ENCODE assay signal across 8 cellular contexts in the genomic region with DNA sequence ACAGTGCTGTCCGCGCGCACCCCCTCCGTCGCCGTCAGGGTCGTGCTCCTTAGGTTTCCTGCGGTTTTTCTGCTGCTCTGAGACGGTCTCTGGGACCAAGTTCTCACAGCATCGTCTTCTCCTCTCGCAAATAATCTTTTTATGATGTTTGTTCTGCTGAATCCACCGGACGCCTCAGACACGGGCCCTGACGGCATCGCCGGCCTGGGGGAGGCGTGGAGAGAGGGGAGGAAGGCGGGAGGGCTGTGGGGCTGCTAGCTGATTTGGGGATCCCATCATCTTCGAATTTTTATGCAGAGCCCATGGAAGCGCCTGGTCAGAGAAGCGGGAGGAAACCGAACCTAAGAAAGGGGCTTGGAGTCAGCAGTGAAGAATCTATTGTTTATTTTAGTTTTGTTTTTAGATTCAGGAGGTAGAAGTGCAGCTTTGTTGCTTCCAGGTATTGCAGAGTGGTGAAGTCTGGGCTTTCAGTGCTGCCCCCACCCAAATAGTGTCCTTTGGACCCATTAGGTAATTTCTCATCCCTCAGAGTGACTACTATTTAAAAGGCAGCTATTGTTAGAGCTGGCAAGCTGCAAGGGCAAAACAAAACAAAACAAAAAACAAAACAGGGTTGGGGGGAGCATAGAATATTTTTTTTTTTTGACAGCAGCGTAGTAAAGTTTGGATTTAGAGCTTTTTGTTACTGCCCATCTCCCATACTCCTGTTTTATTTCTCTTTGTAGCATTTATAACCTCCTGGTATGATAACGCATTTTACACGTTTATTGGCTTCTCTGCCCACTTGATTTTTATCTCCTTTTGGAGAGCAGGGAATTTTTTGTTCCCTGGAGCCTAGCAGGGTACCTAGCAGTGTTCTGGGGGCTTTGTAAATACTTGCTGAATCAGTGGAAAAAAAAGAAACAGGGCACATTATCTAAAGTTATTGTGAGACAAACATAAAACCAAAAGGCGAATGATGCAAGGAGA.
DNase-seq lines count a peak whose midpoint lies in the region; ATAC-seq and TF ChIP-seq lines count a peak whose summit lies in the region.

No MANE protein-coding gene starts in this region.

- H3K9me3 ChIP-seq in CD4-positive, CD25-positive, alpha-beta regulatory T cell (ENCODE audit: control insufficient read depth in 2 of 2, low read length in 2 of 2): no peaks in the 10 kb centered on the region
- no peaks in the 10 kb centered on the region for H3K9me3 ChIP-seq in ovary

- peaks cover 17 to 38% (median 23%) of the 10 kb centered on the region in 4 donors for H3K4me1 Mint-ChIP-seq in CD4-positive, CD25-positive, alpha-beta regulatory T cell
- H3K4me1 Mint-ChIP-seq in activated CD8-positive, alpha-beta T cell treated with anti-CD3 and anti-CD28 coated beads for 36 hours (ENCODE audit: low read depth): peaks cover 47% of the 10 kb centered on the region

- peak; percentile 2 to 8 for ATAC-seq in CD4-positive, CD25-positive, alpha-beta regulatory T cell (ENCODE audit: low read depth in 2 of 2)
- ATAC-seq in GM19324 (IDR thresholded peaks at IDR 0.05; ENCODE audit: low FRiP score, unreplicated experiment): peak; percentile 15
- ATAC-seq in HG03280 (IDR thresholded peaks at IDR 0.05; ENCODE audit: unreplicated experiment): peak; percentile 25
- ATAC-seq in activated CD8-positive, alpha-beta T cell treated with anti-CD3 and anti-CD28 coated beads for 36 hours: peak; percentile 14

- TF ChIP-seq POLR2A in ovary (IDR thresholded peaks at IDR 0.05): no peak

- 6 to 9% (median 8%) methylated on average over 27 of the region's 27 CpGs for WGBS in ovary, 3 donors

- peak overlapping the region; percentile 96 to 97 (median 96) for H3K27ac Mint-ChIP-seq in CD4-positive, CD25-positive, alpha-beta regulatory T cell
- H3K27ac Mint-ChIP-seq in activated CD8-positive, alpha-beta T cell treated with anti-CD3 and anti-CD28 coated beads for 36 hours: peak overlapping the region; percentile 95

- TF ChIP-seq EP300 in ovary (IDR thresholded peaks at IDR 0.05): no peak

- no peaks in the 10 kb centered on the region for H3K36me3 ChIP-seq in CD4-positive, CD25-positive, alpha-beta regulatory T cell (ENCODE audit: control insufficient read depth, insufficient read depth, low read length)
- no peaks in the 10 kb centered on the region for H3K36me3 ChIP-seq in ovary

- CTCF ChIA-PET in activated CD8-positive, alpha-beta T cell treated with anti-CD3 and anti-CD28 coated beads for 36 hours (lab: Charles Lee): interaction anchor here (0.9 to 1.1 kb wide), 2 partner anchors 552 to 851 kb away, joined by 3 read pairs; no protein-coding TSS in a partner anchor

- peaks cover 22% of the 10 kb centered on the region for H3K4me1 ChIP-seq in CD4-positive, CD25-positive, alpha-beta regulatory T cell (ENCODE audit: control insufficient read depth, insufficient read depth, low read length, poor library complexity, severe bottlenecking)
- H3K4me1 ChIP-seq in ovary (ENCODE audit: insufficient read depth): peaks cover 5% of the 10 kb centered on the region

- peak in 1 of 3 donors; percentile 58 for DNase-seq in CD4-positive, CD25-positive, alpha-beta regulatory T cell
- DNase-seq in activated CD8-positive, alpha-beta T cell treated with anti-CD3 and anti-CD28 coated beads for 36 hours: peak; percentile 44
- DNase-seq in foreskin fibroblast: peak in 1 of 2 donors; percentile 58
- peak in 4 of 5 donors; percentile 55 to 70 (median 61) for DNase-seq in ovary
- DNase-seq in COLO668 (lab: John Stamatoyannopoulos, UW; ENCODE audit: unreplicated experiment): no peak
- DNase-seq in SIG-M5 (lab: John Stamatoyannopoulos, UW): no peak

- H3K4me3 Mint-ChIP-seq in CD4-positive, CD25-positive, alpha-beta regulatory T cell: peak overlapping the region; percentile 90 to 96 (median 95)
- H3K4me3 Mint-ChIP-seq in activated CD8-positive, alpha-beta T cell treated with anti-CD3 and anti-CD28 coated beads for 36 hours: peak overlapping the region; percentile 88

- H3K4me3 ChIP-seq in CD4-positive, CD25-positive, alpha-beta regulatory T cell (ENCODE audit: low read depth, low read length): peak overlapping the region; percentile 75
- H3K4me3 ChIP-seq in foreskin fibroblast (ENCODE audit: low read depth in 1 of 2, low read length in 2 of 2) (peak overlapping the region; percentile 64 to 75), ovary (peak overlapping the region; percentile 74)

- H3K27ac ChIP-seq in CD4-positive, CD25-positive, alpha-beta regulatory T cell (ENCODE audit: insufficient read depth, low read length, poor library complexity, severe bottlenecking): peak overlapping the region; percentile 87
- peak overlapping the region; percentile 79 to 96 for H3K27ac ChIP-seq in ovary

- intact Hi-C loops in activated CD8-positive, alpha-beta T cell treated with anti-CD3 and anti-CD28 coated beads for 36 hours (cut with micrococcal nuclease): loop anchor here (5.0 to 10.0 kb wide), 3 partner anchors 73 to 433 kb away; a partner anchor contains a TSS
- intact Hi-C loops in ovary (cut with DNase I): loop anchor here (5.0 to 10.0 kb wide), 4 partner anchors 93 to 433 kb away; a partner anchor contains a TSS

- POLR2A ChIA-PET in activated CD8-positive, alpha-beta T cell treated with anti-CD3 and anti-CD28 coated beads for 36 hours (lab: Charles Lee): interaction anchor here (0.7 to 3.2 kb wide), 11 partner anchors 8 to 147 kb away, joined by 3 to 15 read pairs (median 4); a partner anchor contains a TSS

- peaks cover 18% of the 10 kb centered on the region for H3K27me3 Mint-ChIP-seq in CD4-positive, CD25-positive, alpha-beta regulatory T cell
- no peaks in the 10 kb centered on the region for H3K27me3 Mint-ChIP-seq in activated CD8-positive, alpha-beta T cell treated with anti-CD3 and anti-CD28 coated beads for 36 hours

- peaks cover 0 to 3% (median 0%) of the 10 kb centered on the region in 7 donors for H3K9me3 Mint-ChIP-seq in CD4-positive, CD25-positive, alpha-beta regulatory T cell
- no peaks in the 10 kb centered on the region for H3K9me3 Mint-ChIP-seq in activated CD8-positive, alpha-beta T cell treated with anti-CD3 and anti-CD28 coated beads for 36 hours

- no peak for TF ChIP-seq CTCF in activated CD8-positive, alpha-beta T cell treated with anti-CD3 and anti-CD28 coated beads for 36 hours (IDR thresholded peaks at IDR 0.05)
- TF ChIP-seq CTCF in foreskin fibroblast (IDR thresholded peaks at IDR 0.05; ENCODE audit: low read depth, low read length) (no peak), ovary (IDR thresholded peaks at IDR 0.05) (no peak)

- H3K36me3 Mint-ChIP-seq in CD4-positive, CD25-positive, alpha-beta regulatory T cell: no peaks in the 10 kb centered on the region
- peaks cover 2% of the 10 kb centered on the region for H3K36me3 Mint-ChIP-seq in activated CD8-positive, alpha-beta T cell treated with anti-CD3 and anti-CD28 coated beads for 36 hours (ENCODE audit: low read depth)

- no peaks in the 10 kb centered on the region for H3K27me3 ChIP-seq in CD4-positive, CD25-positive, alpha-beta regulatory T cell (ENCODE audit: control insufficient read depth, insufficient read depth, low read length)
- no peaks in the 10 kb centered on the region for H3K27me3 ChIP-seq in ovary

Comparison
In these comparisons a context has a peak if more than half of its experiments do, and no peak if none do; other contexts are left out.
1. DNase-seq: peak in activated CD8-positive, alpha-beta T cell treated with anti-CD3 and anti-CD28 coated beads for 36 hours (single experiment) and ovary (4 of 5); none in COLO668 (single experiment) and SIG-M5 (single experiment).
2. Peak in every context shown above with its lines, with median percentiles within 50 percentile points of each other: ATAC-seq and H3K4me3 ChIP-seq.